1 cellular context compared by ENCODE assay signal in genomic region chr20:44856847-44857448, GRCh38.
TF ChIP-seq lines count a peak whose summit lies in the region.

No MANE protein-coding gene starts in this region.

TF ChIP-seq in IMR-90, 13 proteins besides CTCF, POLR2A, EP300 and RAD21 (continued from another document):
- TF ChIP-seq SMC3 (IDR thresholded peaks at IDR 0.05; ENCODE audit: low read depth, low read length) (no peak), MAFK (IDR thresholded peaks at IDR 0.05; ENCODE audit: low read depth, low read length) (no peak), CEBPB (IDR thresholded peaks at IDR 0.05; ENCODE audit: low read depth, low read length) (no peak), ELK1 (IDR thresholded peaks at IDR 0.05; ENCODE audit: borderline replicate concordance, low read depth, low read length) (no peak), USF2 (IDR thresholded peaks at IDR 0.05; ENCODE audit: low read depth, low read length) (no peak), RCOR1 (IDR thresholded peaks at IDR 0.05; ENCODE audit: insufficient replicate concordance, low read length) (no peak), MXI1 (IDR thresholded peaks at IDR 0.05; ENCODE audit: borderline replicate concordance, low read depth, low read length) (no peak), RFX5 (IDR thresholded peaks at IDR 0.05; ENCODE audit: low read depth, low read length) (no peak), NFE2L2 (IDR thresholded peaks at IDR 0.05; ENCODE audit: low read depth, low read length) (no peak)
TF ChIP-seq in IMR-90: peak in this region for 0.
